28 cellular contexts compared by ENCODE assay signal in the genomic region with DNA sequence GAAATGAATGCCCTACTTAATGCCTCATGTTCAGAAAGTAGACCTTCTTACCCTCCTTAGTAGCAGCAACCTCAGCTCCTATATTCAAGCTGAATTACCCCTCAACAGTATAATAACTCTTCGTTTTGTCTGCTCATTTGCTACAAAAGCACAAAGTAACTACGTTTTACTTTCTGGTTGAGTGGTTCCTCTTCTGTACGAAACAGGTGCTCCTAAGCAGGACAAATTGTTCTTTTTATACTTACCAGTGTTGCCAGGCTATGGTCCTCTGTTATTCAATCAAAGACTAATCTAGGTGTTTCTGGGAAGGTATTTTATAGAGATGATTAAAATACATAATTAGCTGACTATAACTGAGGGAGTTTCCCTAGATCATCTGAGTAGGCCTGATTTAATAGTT.
"Had no signal": no experiment of that assay in that cellular context is flagged by ENCODE, and none has a peak within 500 bp of the region (broad histone marks: within the 10 kb centered on the region; RNA-seq: fewer than 3 reads in every experiment).

No MANE protein-coding gene starts in this region.

- H3K4me3 ChIP-seq: ascending aorta, breast epithelium, cardiac muscle cell, colonic mucosa had no signal

- DNase-seq: activated CD4-positive, alpha-beta memory T cell treated with anti-CD3 and anti-CD28 coated beads for 36 hours; activated CD4-positive, alpha-beta T cell treated with anti-CD3 and anti-CD28 coated beads for 36 hours; activated CD4-positive, alpha-beta T cell treated with anti-CD3 and anti-CD28 coated beads, Interleukin-2, amount 10 ng/mL, durations not matched to agents 24 days and 14 days; activated CD4-positive, CD25-positive, alpha-beta regulatory T cell; activated CD4-positive, CD25-positive, alpha-beta regulatory T cell treated with anti-CD3 and anti-CD28 coated beads, Interleukin-2, amount 50 U/mL, for 72 hours; activated CD8-positive, alpha-beta memory T cell treated with anti-CD3 and anti-CD28 coated beads, Interleukin-2, amount 50 U/mL, for 48 hours; activated CD8-positive, alpha-beta T cell treated with anti-CD3 and anti-CD28 coated beads, Interleukin-2, amount 10 ng/mL, durations not matched to agents 7 days and 5 days; activated gamma-delta T cell; activated naive CD4-positive, alpha-beta T cell; activated naive CD4-positive, alpha-beta T cell treated with anti-CD3 and anti-CD28 coated beads, Interleukin-2, amount 10 ng/mL, durations not matched to agents 7 days and 5 days; activated naive CD8-positive, alpha-beta T cell treated with anti-CD3 and anti-CD28 coated beads, Interleukin-2, amount 10 ng/mL, durations not matched to agents 7 days and 5 days; activated T-cell treated with anti-CD3 and anti-CD28 coated beads for 4 hours; activated T-cell treated with anti-CD3 and anti-CD28 coated beads, Interleukin-2, amount 50 U/mL, for 24 hours; activated T-cell treated with anti-CD3 and anti-CD28 coated beads, Interleukin-2, amount 50 U/mL, for 72 hours; central memory CD4-positive, alpha-beta T cell; cerebellar nuclear complex; colonic mucosa; effector CD8-positive, alpha-beta T cell; endodermal cell; foreskin fibroblast; head of caudate nucleus; T-helper 2 cell had no signal

- H3K4me3 Mint-ChIP-seq: activated CD4-positive, alpha-beta memory T cell treated with anti-CD3 and anti-CD28 coated beads for 36 hours; activated CD4-positive, alpha-beta T cell treated with anti-CD3 and anti-CD28 coated beads for 36 hours; activated CD4-positive, alpha-beta T cell treated with anti-CD3 and anti-CD28 coated beads, Interleukin-2, amount 10 ng/mL, durations not matched to agents 24 days and 14 days; activated CD8-positive, alpha-beta T cell treated with anti-CD3 and anti-CD28 coated beads, Interleukin-2, amount 10 ng/mL, durations not matched to agents 7 days and 5 days; activated naive CD4-positive, alpha-beta T cell treated with anti-CD3 and anti-CD28 coated beads, Interleukin-2, amount 10 ng/mL, durations not matched to agents 7 days and 5 days; activated naive CD8-positive, alpha-beta T cell treated with anti-CD3 and anti-CD28 coated beads, Interleukin-2, amount 10 ng/mL, durations not matched to agents 7 days and 5 days; activated T-cell treated with anti-CD3 and anti-CD28 coated beads, Interleukin-2, amount 50 U/mL, for 24 hours; activated T-cell treated with anti-CD3 and anti-CD28 coated beads, Interleukin-2, amount 50 U/mL, for 72 hours; brain; endodermal cell had no signal

- H3K9me3 ChIP-seq: ascending aorta, breast epithelium, colonic mucosa had no signal

- H3K4me1 Mint-ChIP-seq: activated CD4-positive, alpha-beta T cell treated with anti-CD3 and anti-CD28 coated beads for 36 hours; activated CD4-positive, alpha-beta T cell treated with anti-CD3 and anti-CD28 coated beads, Interleukin-2, amount 10 ng/mL, durations not matched to agents 24 days and 14 days; activated naive CD4-positive, alpha-beta T cell treated with anti-CD3 and anti-CD28 coated beads, Interleukin-2, amount 10 ng/mL, durations not matched to agents 7 days and 5 days; activated naive CD8-positive, alpha-beta T cell treated with anti-CD3 and anti-CD28 coated beads, Interleukin-2, amount 10 ng/mL, durations not matched to agents 7 days and 5 days had no signal

- H3K27ac Mint-ChIP-seq: activated CD4-positive, alpha-beta memory T cell treated with anti-CD3 and anti-CD28 coated beads for 36 hours; activated CD4-positive, alpha-beta T cell treated with anti-CD3 and anti-CD28 coated beads for 36 hours; activated CD4-positive, alpha-beta T cell treated with anti-CD3 and anti-CD28 coated beads, Interleukin-2, amount 10 ng/mL, durations not matched to agents 24 days and 14 days; activated CD8-positive, alpha-beta T cell treated with anti-CD3 and anti-CD28 coated beads, Interleukin-2, amount 10 ng/mL, durations not matched to agents 7 days and 5 days; activated naive CD4-positive, alpha-beta T cell treated with anti-CD3 and anti-CD28 coated beads, Interleukin-2, amount 10 ng/mL, durations not matched to agents 7 days and 5 days; activated naive CD4-positive, alpha-beta T cell treated with anti-CD3 and anti-CD28 coated beads, Interleukin-2, amount 50 U/mL, for 72 hours; activated naive CD8-positive, alpha-beta T cell treated with anti-CD3 and anti-CD28 coated beads, Interleukin-2, amount 10 ng/mL, durations not matched to agents 7 days and 5 days; activated T-cell treated with anti-CD3 and anti-CD28 coated beads, Interleukin-2, amount 50 U/mL, for 24 hours; activated T-cell treated with anti-CD3 and anti-CD28 coated beads, Interleukin-2, amount 50 U/mL, for 72 hours; brain; endodermal cell had no signal

- H3K27me3 ChIP-seq: ascending aorta, breast epithelium, cardiac muscle cell, colonic mucosa had no signal

- H3K9me3 Mint-ChIP-seq: activated CD4-positive, alpha-beta memory T cell treated with anti-CD3 and anti-CD28 coated beads for 36 hours; activated CD4-positive, alpha-beta T cell treated with anti-CD3 and anti-CD28 coated beads, Interleukin-2, amount 10 ng/mL, durations not matched to agents 24 days and 14 days; activated naive CD8-positive, alpha-beta T cell treated with anti-CD3 and anti-CD28 coated beads, Interleukin-2, amount 10 ng/mL, durations not matched to agents 7 days and 5 days; brain; endodermal cell had no signal

- H3K36me3 Mint-ChIP-seq: activated CD4-positive, alpha-beta memory T cell treated with anti-CD3 and anti-CD28 coated beads for 36 hours; activated naive CD4-positive, alpha-beta T cell treated with anti-CD3 and anti-CD28 coated beads, Interleukin-2, amount 10 ng/mL, durations not matched to agents 7 days and 5 days; activated naive CD4-positive, alpha-beta T cell treated with anti-CD3 and anti-CD28 coated beads, Interleukin-2, amount 50 U/mL, for 72 hours; activated naive CD8-positive, alpha-beta T cell treated with anti-CD3 and anti-CD28 coated beads, Interleukin-2, amount 10 ng/mL, durations not matched to agents 7 days and 5 days; brain had no signal

- H3K4me1 ChIP-seq: ascending aorta, breast epithelium, colonic mucosa had no signal

- H3K27me3 Mint-ChIP-seq: activated CD4-positive, alpha-beta memory T cell treated with anti-CD3 and anti-CD28 coated beads for 36 hours; activated CD4-positive, alpha-beta T cell treated with anti-CD3 and anti-CD28 coated beads for 36 hours; activated CD4-positive, alpha-beta T cell treated with anti-CD3 and anti-CD28 coated beads, Interleukin-2, amount 10 ng/mL, durations not matched to agents 24 days and 14 days; activated naive CD4-positive, alpha-beta T cell treated with anti-CD3 and anti-CD28 coated beads, Interleukin-2, amount 10 ng/mL, durations not matched to agents 7 days and 5 days; activated naive CD8-positive, alpha-beta T cell treated with anti-CD3 and anti-CD28 coated beads, Interleukin-2, amount 10 ng/mL, durations not matched to agents 7 days and 5 days; activated T-cell treated with anti-CD3 and anti-CD28 coated beads, Interleukin-2, amount 50 U/mL, for 24 hours had no signal

- H3K27ac ChIP-seq: ascending aorta, breast epithelium, cardiac muscle cell, colonic mucosa had no signal

- ATAC-seq: activated CD4-positive, alpha-beta T cell treated with anti-CD3 and anti-CD28 coated beads for 36 hours; activated CD8-positive, alpha-beta T cell treated with anti-CD3 and anti-CD28 coated beads, Interleukin-2, amount 10 ng/mL, durations not matched to agents 7 days and 5 days; activated naive CD4-positive, alpha-beta T cell treated with anti-CD3 and anti-CD28 coated beads, Interleukin-2, amount 50 U/mL, for 72 hours; activated T-cell treated with anti-CD3 and anti-CD28 coated beads, Interleukin-2, amount 50 U/mL, for 72 hours; esophagus mucosa had no signal

- H3K36me3 ChIP-seq: ascending aorta, breast epithelium, cardiac muscle cell, colonic mucosa had no signal
